Comparison of ENCODE assay signal across 9 cellular contexts in genomic region chr1:180168786-180169640, GRCh38. TPM values are rescaled to one million over a fixed set of nuclear protein-coding genes. Genes with fewer than 3 reads are reported as not detected.
DNase-seq lines count a peak whose midpoint lies in the region; ATAC-seq, FAIRE-seq and TF ChIP-seq lines count a peak whose summit lies in the region.
"Had no signal": no experiment of that assay in that cellular context is flagged by ENCODE, and none has a peak within 500 bp of the region (broad histone marks: within the 10 kb centered on the region; RNA-seq: fewer than 3 reads in every experiment).

No MANE protein-coding gene starts in this region.

- peak; percentile 56 for TF ChIP-seq RAD21 in SK-N-SH (IDR thresholded peaks at IDR 0.05; ENCODE audit: low read length)

- FAIRE-seq in HTR-8/SVneo (lab: Jason Lieb, UNC), result no peak

- H3K36me3 Mint-ChIP-seq in CD4-positive, alpha-beta memory T cell, result peaks cover 0 to 8% of the 10 kb centered on the region in 2 donors
- peaks cover 0 to 7% of the 10 kb centered on the region in 2 donors for H3K36me3 Mint-ChIP-seq in naive B cell

- H3K27ac ChIP-seq in CD4-positive, alpha-beta memory T cell (ENCODE audit: low read depth, low read length), result no peak overlapping the region
- H3K27ac ChIP-seq in SK-N-SH (ENCODE audit: low read depth in 2 of 2, low read length in 1 of 2), result no peak overlapping the region
- peak overlapping the region; percentile 37 for H3K27ac ChIP-seq in duodenal mucosa (ENCODE audit: low read depth, low read length)
- H3K27ac ChIP-seq: SK-N-MC had no signal

- CTCF ChIA-PET in CD4-positive, alpha-beta memory T cell (lab: Charles Lee; ENCODE audit: partially characterized antibody), result interaction anchor here (0.6 to 6.0 kb wide), 8 partner anchors 10 to 464 kb away, joined by 3 to 54 read pairs (median 6); no protein-coding TSS in a partner anchor
- CTCF ChIA-PET in SK-N-SH (lab: Yijun Ruan, JAX), result interaction anchor here (0.9 to 6.8 kb wide), 14 partner anchors 10 to 351 kb away, joined by 3 to 97 read pairs (median 3); no protein-coding TSS in a partner anchor

- peak in 3 of 5 donors; percentile 8 to 30 (median 11) for DNase-seq in CD4-positive, alpha-beta memory T cell
- DNase-seq in HTR-8/SVneo (ENCODE audit: insufficient read length, low spot score) (peak; percentile 74), SK-N-SH (peak; percentile 78), naive B cell (no peak), head of caudate nucleus (no peak)

- peaks cover 16% of the 10 kb centered on the region; the same call in 1 of the 2 replicates for H4K20me1 ChIP-seq in SK-N-SH (ENCODE audit: insufficient read depth)

- no peaks in the 10 kb centered on the region for H3K36me3 ChIP-seq in CD4-positive, alpha-beta memory T cell (ENCODE audit: insufficient read depth, low read length)
- peaks cover 3 to 11% of the 10 kb centered on the region in 2 experiments for H3K36me3 ChIP-seq in SK-N-SH (replicated peaks in 1 of 2; ENCODE audit: control insufficient read depth in 1 of 2, insufficient read depth in 2 of 2, low read length in 1 of 2)
- peaks cover 0 to 5% of the 10 kb centered on the region in 2 donors for H3K36me3 ChIP-seq in duodenal mucosa (ENCODE audit: control insufficient read depth in 1 of 2, insufficient read depth in 2 of 2, low read length in 2 of 2)

- no peaks in the 10 kb centered on the region for H3K9me3 Mint-ChIP-seq in CD4-positive, alpha-beta memory T cell
- no peaks in the 10 kb centered on the region for H3K9me3 Mint-ChIP-seq in naive B cell

- H3K4me3 ChIP-seq in CD4-positive, alpha-beta memory T cell (ENCODE audit: low read length in 2 of 2), result no peak overlapping the region
- H3K4me3 ChIP-seq in SK-N-SH (ENCODE audit: low read depth in 2 of 2, low read length in 1 of 2), result no peak overlapping the region
- H3K4me3 ChIP-seq in duodenal mucosa (ENCODE audit: low read depth in 1 of 2, low read length in 2 of 2), result no peak overlapping the region
- H3K4me3 ChIP-seq: SK-N-MC had no signal

- 97% methylated on average over 5 of the region's 12 CpGs for WGBS in SK-N-SH (ENCODE audit: low lambda C conversion rate)

- intact Hi-C loops in CD4-positive, alpha-beta memory T cell (cut with micrococcal nuclease), result loop anchor here (2.0 kb wide), 1 partner anchor 462 kb away; no protein-coding TSS in a partner anchor
- intact Hi-C loops in head of caudate nucleus (cut with DNase I), result no loop called here

- no peak for TF ChIP-seq EP300 in SK-N-SH (IDR thresholded peaks at IDR 0.05; ENCODE audit: borderline replicate concordance in 1 of 2, low read depth in 1 of 2, low read length in 1 of 2)

- no peaks in the 10 kb centered on the region for H3K27me3 ChIP-seq in CD4-positive, alpha-beta memory T cell (ENCODE audit: insufficient read depth, low read length)
- H3K27me3 ChIP-seq in SK-N-SH (ENCODE audit: insufficient read depth) (no peaks in the 10 kb centered on the region), duodenal mucosa (ENCODE audit: control insufficient read depth in 1 of 2, insufficient read depth in 2 of 2, low read length in 2 of 2) (no peaks in the 10 kb centered on the region)

- H3K4me1 ChIP-seq in CD4-positive, alpha-beta memory T cell (ENCODE audit: insufficient read depth, low read length), result no peaks in the 10 kb centered on the region
- H3K4me1 ChIP-seq in SK-N-SH (ENCODE audit: control insufficient read depth in 1 of 2, insufficient read depth in 2 of 2, low read depth in 1 of 2, low read length in 1 of 2) (peaks cover 14 to 38% of the 10 kb centered on the region in 2 experiments; a peak in 3 of 4 replicates), duodenal mucosa (ENCODE audit: control insufficient read depth in 1 of 2, insufficient read depth in 2 of 2, low read length in 2 of 2) (peaks cover 54 to 71% of the 10 kb centered on the region in 2 donors)

- peaks cover 0 to 3% (median 2%) of the 10 kb centered on the region in 4 donors for H3K4me1 Mint-ChIP-seq in CD4-positive, alpha-beta memory T cell
- H3K4me1 Mint-ChIP-seq in naive B cell, result peaks cover 0 to 5% (median 5%) of the 10 kb centered on the region in 3 donors

- no peak overlapping the region for H3K4me2 ChIP-seq in SK-N-SH

- H3F3A ChIP-seq in SK-N-SH (replicated peaks; ENCODE audit: insufficient read depth), result no peaks in the 10 kb centered on the region

- peak overlapping the region in 2 of 7 donors; percentile 20 to 26 for H3K27ac Mint-ChIP-seq in CD4-positive, alpha-beta memory T cell
- H3K27ac Mint-ChIP-seq in naive B cell, result peak overlapping the region in 3 of 6 donors; percentile 47 to 89 (median 53)

- H3K4me3 Mint-ChIP-seq in CD4-positive, alpha-beta memory T cell, result no peak overlapping the region
- peak overlapping the region in 1 of 8 donors; percentile 51 for H3K4me3 Mint-ChIP-seq in naive B cell

- ATAC-seq in GM18867 (IDR thresholded peaks at IDR 0.05; ENCODE audit: unreplicated experiment) (peak; percentile 80), naive B cell (ENCODE audit: low read depth in 2 of 2) (peak; percentile 55), HG02610 (IDR thresholded peaks at IDR 0.05; ENCODE audit: unreplicated experiment) (no peak)

- peaks cover 38% of the 10 kb centered on the region for H3K79me2 ChIP-seq in SK-N-SH (ENCODE audit: insufficient read depth)

- no peaks in the 10 kb centered on the region for H3K9me3 ChIP-seq in CD4-positive, alpha-beta memory T cell (ENCODE audit: control insufficient read depth in 1 of 2, low read length in 2 of 2)
- no peaks in the 10 kb centered on the region for H3K9me3 ChIP-seq in SK-N-SH
- no peaks in the 10 kb centered on the region for H3K9me3 ChIP-seq in duodenal mucosa (ENCODE audit: control insufficient read depth in 1 of 2, low read length in 2 of 2)

- POLR2A ChIA-PET in CD4-positive, alpha-beta memory T cell (lab: Charles Lee; ENCODE audit: partially characterized antibody), result no interaction called here
- POLR2A ChIA-PET in SK-N-SH (lab: Yijun Ruan, JAX), result no interaction called here

- H3K9me2 ChIP-seq in SK-N-SH, result no peaks in the 10 kb centered on the region

- H3K27me3 Mint-ChIP-seq in CD4-positive, alpha-beta memory T cell, result no peaks in the 10 kb centered on the region
- H3K27me3 Mint-ChIP-seq in naive B cell, result no peaks in the 10 kb centered on the region

- TF ChIP-seq CTCF in SK-N-SH (IDR thresholded peaks at IDR 0.05), result peak; percentile 68

- no peak overlapping the region for H3K9ac ChIP-seq in SK-N-SH
- H3K9ac ChIP-seq in duodenal mucosa (ENCODE audit: low read depth in 1 of 2, low read length in 2 of 2), result peak overlapping the region in 1 of 2 donors; percentile 33

- H2AFZ ChIP-seq in SK-N-SH (ENCODE audit: low read depth), result no peak overlapping the region

TF ChIP-seq in SK-N-SH, 30 proteins besides CTCF, POLR2A, EP300 and RAD21:
- TF ChIP-seq SMC3 (IDR thresholded peaks at IDR 0.05; ENCODE audit: low read depth, low read length) (peak; percentile 65), MAX (IDR thresholded peaks at IDR 0.05; ENCODE audit: low read depth) (no peak), POLR2AphosphoS5 (IDR thresholded peaks at IDR 0.05; ENCODE audit: low read depth, low read length) (no peak), RXRA (IDR thresholded peaks at IDR 0.05; ENCODE audit: borderline replicate concordance, low read depth) (no peak)

RNA-seq across cellular contexts. Expression of gene QSOX1, which starts 14.3 kb away (rescaled TPM):
- total RNA-seq in CD4-positive, alpha-beta memory T cell, result 10 to 100 TPM; 19.1 to 25.1 TPM
- polyA plus RNA-seq in CD4-positive, alpha-beta memory T cell, result 10 to 100 TPM; 10.7 to 16.3 TPM
- polyA plus RNA-seq in SK-N-SH (2012; rRNA removed) (307 and 359 TPM in 2 replicates), naive B cell (ENCODE audit: low read depth in 6 of 6) (1 to 10 TPM; 4.9 to 8.0 (median 5.5) TPM)
- polyA plus RNA-seq in SK-N-SH (2012; cell fraction: cytosol; rRNA removed), result 181 and 270 TPM in 2 replicates
- polyA plus RNA-seq in SK-N-SH (2012; cell fraction: nucleus; rRNA removed), result 436 and 654 TPM in 2 replicates

Comparison
In these comparisons a context has a peak if more than half of its experiments do, and no peak if none do; other contexts are left out.
1. DNase-seq: peak in CD4-positive, alpha-beta memory T cell (3 of 5), HTR-8/SVneo (single experiment) and SK-N-SH (single experiment); none in naive B cell (single experiment) and head of caudate nucleus (0 of 42).
2. RNA of gene QSOX1, which starts 14.3 kb away (polyA plus RNA-seq): 181 to 654 TPM in SK-N-SH; 10.7 to 16.3 TPM in CD4-positive, alpha-beta memory T cell and 4.9 to 8.0 TPM in naive B cell; every median in the first group is over 10 times any median in the second.